ENCODE assay signal across 7 cellular contexts in genomic region chr7:1939434-1940401, GRCh38.
DNase-seq lines count a peak whose midpoint lies in the region; ATAC-seq lines count a peak whose summit lies in the region.

No MANE protein-coding gene starts in this region.

- intact Hi-C loops in left cardiac atrium (cut with DNase I): no loop called here

- peak; percentile 55 for DNase-seq in activated CD4-positive, CD25-positive, alpha-beta regulatory T cell treated with anti-CD3 and anti-CD28 coated beads, Interleukin-2, amount 50 U/mL, for 72 hours
- DNase-seq in left cardiac atrium (peak; percentile 26), DMS 273 (lab: John Stamatoyannopoulos, UW; ENCODE audit: unreplicated experiment) (no peak), epidermal melanocyte (ENCODE audit: insufficient read length, low spot score) (no peak), Kasumi-1 (lab: John Stamatoyannopoulos, UW) (no peak)

- ATAC-seq in GM19328 (IDR thresholded peaks at IDR 0.05; ENCODE audit: unreplicated experiment): peak; percentile 24
- peak; percentile 17 for ATAC-seq in HG02981 (IDR thresholded peaks at IDR 0.05; ENCODE audit: unreplicated experiment)
- ATAC-seq in left cardiac atrium: peak; percentile 20 to 29

Comparison
In these comparisons a context has a peak if more than half of its experiments do, and no peak if none do; other contexts are left out.
1. DNase-seq: peak in activated CD4-positive, CD25-positive, alpha-beta regulatory T cell treated with anti-CD3 and anti-CD28 coated beads, Interleukin-2, amount 50 U/mL, for 72 hours (single experiment) and left cardiac atrium (single experiment); none in DMS 273 (single experiment), epidermal melanocyte (single experiment) and Kasumi-1 (0 of 2).
2. Peak in every context shown above with its lines, with median percentiles within 50 percentile points of each other: ATAC-seq.